Comparison of ENCODE assay signal across 14 cellular contexts in genomic region chr2:48258750-48259149, GRCh38. TPM values are rescaled to one million over a fixed set of nuclear protein-coding genes. Genes with fewer than 3 reads are reported as not detected.
DNase-seq lines count a peak whose midpoint lies in the region.
"Had no signal": no experiment of that assay in that cellular context is flagged by ENCODE, and none has a peak within 500 bp of the region (broad histone marks: within the 10 kb centered on the region; RNA-seq: fewer than 3 reads in every experiment).

No MANE protein-coding gene starts in this region.

- intact Hi-C loops in head of caudate nucleus (cut with DNase I) = no loop called here

- DNase-seq in SIG-M5 treated with dmso at 0.1 percent for 504 hours (lab: John Stamatoyannopoulos, UW; ENCODE audit: unreplicated experiment) (peak; percentile 6), SIG-M5 (lab: John Stamatoyannopoulos, UW) (no peak), NCI-H524 (lab: John Stamatoyannopoulos, UW) (peak; percentile 12 to 86), cerebellum (ENCODE audit: low spot score) (peak; percentile 44), head of caudate nucleus (no peak), HuH-7 (ENCODE audit: low spot score) (no peak), kidney glomerular epithelial cell (lab: John Stamatoyannopoulos, UW) (no peak), kidney tubule cell (ENCODE audit: low spot score) (no peak)
- DNase-seq: 8988T; CD4-positive, CD25-positive, alpha-beta regulatory T cell; NCI-H1417; NCI-H1930; NCI-H510A; SW 1271 had no signal

RNA-seq across cellular contexts. Expression of gene FOXN2, which starts 55.7 kb away (rescaled TPM):
- 48.8 TPM for total RNA-seq in cerebellum

Comparison
In these comparisons a context has a peak if more than half of its experiments do, and no peak if none do; other contexts are left out.
1. DNase-seq: peak in SIG-M5 treated with dmso at 0.1 percent for 504 hours (single experiment), NCI-H524 (2 of 2) and cerebellum (single experiment); none in SIG-M5 (single experiment), head of caudate nucleus (0 of 42), HuH-7 (single experiment), kidney glomerular epithelial cell (single experiment) and kidney tubule cell (single experiment).